8 cellular contexts compared by ENCODE assay signal in genomic region chr6:107847844-107848802, GRCh38. TPM values are rescaled to one million over a fixed set of nuclear protein-coding genes. Genes with fewer than 3 reads are reported as not detected.
DNase-seq lines count a peak whose midpoint lies in the region; ATAC-seq and TF ChIP-seq lines count a peak whose summit lies in the region.

No MANE protein-coding gene starts in this region.

- peaks cover 20% of the 10 kb centered on the region for H3K4me1 Mint-ChIP-seq in activated CD8-positive, alpha-beta T cell treated with anti-CD3 and anti-CD28 coated beads for 36 hours (ENCODE audit: low read depth)

- CTCF ChIA-PET in activated CD8-positive, alpha-beta T cell treated with anti-CD3 and anti-CD28 coated beads for 36 hours (lab: Charles Lee), result interaction anchor here (0.6 to 8.0 kb wide), 59 partner anchors 13 to 530 kb away, joined by 3 to 139 read pairs (median 8); partner anchors contain the start of gene SCML4

- H3K9me3 Mint-ChIP-seq in activated CD8-positive, alpha-beta T cell treated with anti-CD3 and anti-CD28 coated beads for 36 hours, result no peaks in the 10 kb centered on the region

- POLR2A ChIA-PET in activated CD8-positive, alpha-beta T cell treated with anti-CD3 and anti-CD28 coated beads for 36 hours (lab: Charles Lee), result interaction anchor here (0.6 to 2.9 kb wide), 14 partner anchors 12 to 387 kb away, joined by 3 to 26 read pairs (median 3); partner anchors contain the start of gene SCML4

- H3K27ac Mint-ChIP-seq in activated CD8-positive, alpha-beta T cell treated with anti-CD3 and anti-CD28 coated beads for 36 hours, result peak overlapping the region; percentile 69

- peak overlapping the region; percentile 72 for H3K4me3 Mint-ChIP-seq in activated CD8-positive, alpha-beta T cell treated with anti-CD3 and anti-CD28 coated beads for 36 hours

- H3K36me3 Mint-ChIP-seq in activated CD8-positive, alpha-beta T cell treated with anti-CD3 and anti-CD28 coated beads for 36 hours (ENCODE audit: low read depth), result no peaks in the 10 kb centered on the region

- peak; percentile 80 for ATAC-seq in HG03354 (IDR thresholded peaks at IDR 0.05; ENCODE audit: poor library complexity, severe bottlenecking, unreplicated experiment)
- peak; percentile 86 for ATAC-seq in activated CD8-positive, alpha-beta T cell treated with anti-CD3 and anti-CD28 coated beads for 36 hours

- DNase-seq in NCI-H2107 (lab: John Stamatoyannopoulos, UW), result peak; percentile 47
- no peak for DNase-seq in NCI-H2107 treated with DMSO at 0.1 percent for 48 hours (lab: John Stamatoyannopoulos, UW; ENCODE audit: unreplicated experiment)
- peak; percentile 91 for DNase-seq in NCI-H774 (lab: John Stamatoyannopoulos, UW)
- DNase-seq in activated CD8-positive, alpha-beta T cell treated with anti-CD3 and anti-CD28 coated beads for 36 hours, result peak; percentile 83
- DNase-seq in effector CD4-positive, alpha-beta T cell, result peak; percentile 74
- peak; percentile 83 for DNase-seq in medulla oblongata (ENCODE audit: extremely low spot score)
- DNase-seq in stimulated activated CD4-positive, alpha-beta T cell treated with anti-CD3 and anti-CD28 coated beads, TNF-alpha, amount 100 ng/mL, for 24 hours (ENCODE audit: low read depth in 3 of 3), result peak; percentile 68 to 81 (median 68)

- H3K27me3 Mint-ChIP-seq in activated CD8-positive, alpha-beta T cell treated with anti-CD3 and anti-CD28 coated beads for 36 hours, result peaks cover 1% of the 10 kb centered on the region

- TF ChIP-seq CTCF in activated CD8-positive, alpha-beta T cell treated with anti-CD3 and anti-CD28 coated beads for 36 hours (IDR thresholded peaks at IDR 0.05), result peak; percentile 95

- intact Hi-C loops in activated CD8-positive, alpha-beta T cell treated with anti-CD3 and anti-CD28 coated beads for 36 hours (cut with micrococcal nuclease), result loop anchor here (2.0 to 5.0 kb wide), 3 partner anchors 47 to 171 kb away; no protein-coding TSS in a partner anchor

RNA-seq across cellular contexts. Expression of gene SCML4, which starts 24.0 kb away (rescaled TPM):
- 10 to 100 TPM; 14.8 to 17.9 TPM for total RNA-seq in activated CD8-positive, alpha-beta T cell treated with anti-CD3 and anti-CD28 coated beads for 36 hours
